ENCODE assay signal across 28 cellular contexts in the genomic region with DNA sequence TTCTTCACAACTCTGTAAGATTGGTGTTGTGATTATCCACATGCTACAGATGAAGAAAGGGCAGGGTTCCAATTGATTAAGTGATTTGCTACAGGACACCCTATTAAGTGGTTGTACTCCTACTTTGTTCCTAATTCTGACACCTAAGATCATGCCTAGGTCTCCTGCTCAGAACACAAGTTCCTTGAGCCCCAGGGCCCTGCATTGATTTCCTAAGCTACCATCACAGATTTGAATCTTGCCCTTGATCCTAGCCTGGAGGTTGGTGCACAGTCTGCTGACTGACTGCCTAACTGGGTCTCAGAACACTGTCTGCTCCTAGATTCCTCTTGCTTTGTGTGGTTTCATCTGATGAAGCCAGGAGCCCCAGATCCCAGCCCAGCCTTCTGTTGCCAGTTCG.
"Had no signal": no experiment of that assay in that cellular context is flagged by ENCODE, and none has a peak within 500 bp of the region (broad histone marks: within the 10 kb centered on the region; RNA-seq: fewer than 3 reads in every experiment).

No MANE protein-coding gene starts in this region.

- H3K9ac ChIP-seq: neural progenitor cell, parathyroid adenoma had no signal

- H3K4me3 Mint-ChIP-seq: endodermal cell; mesothelial cell of epicardium; naive B cell; natural killer cell treated with Interleukin-12 subunit alpha and Interleukin-12 subunit beta and Interleukin-15 and Interleukin-18, amount 100 ng/mL, for 72 hours; neural progenitor cell; stimulated activated naive B cell treated with anti-CD40 and anti-IgM and Interleukin-4, amounts not matched to agents 10 μg/mL and 1 μg/mL and 100 μg/mL, for 72 hours; type B pancreatic cell had no signal

- H3K9me3 ChIP-seq: mucosa of descending colon, right lobe of liver, thyroid gland had no signal

- H3K27me3 Mint-ChIP-seq: natural killer cell treated with Interleukin-12 subunit alpha and Interleukin-12 subunit beta and Interleukin-15 and Interleukin-18, amount 100 ng/mL, for 72 hours; stimulated activated naive B cell treated with anti-CD40 and anti-IgM and Interleukin-4, amounts not matched to agents 10 μg/mL and 1 μg/mL and 100 μg/mL, for 72 hours; type B pancreatic cell had no signal

- FAIRE-seq: endothelial cell of umbilical vein, small intestine, urothelium cell line had no signal

- H3K4me1 Mint-ChIP-seq: endodermal cell, neural progenitor cell had no signal

- ATAC-seq: gastroesophageal sphincter; heart left ventricle; left cardiac atrium; left lung; mucosa of descending colon; natural killer cell treated with Interleukin-12 subunit alpha and Interleukin-12 subunit beta and Interleukin-15 and Interleukin-18, amount 100 ng/mL, for 72 hours; right lobe of liver; stimulated activated naive B cell treated with anti-CD40 and anti-IgM and Interleukin-4, amounts not matched to agents 10 μg/mL and 1 μg/mL and 100 μg/mL, for 72 hours had no signal

- H3K36me3 Mint-ChIP-seq: mesothelial cell of epicardium, naive B cell, neural progenitor cell, type B pancreatic cell had no signal

- H3K36me3 ChIP-seq: gastroesophageal sphincter, heart left ventricle, left lung, right lobe of liver, stomach, thyroid gland had no signal

- H3K4me3 ChIP-seq: gastroesophageal sphincter, heart left ventricle, hepatocyte, left lung, mucosa of descending colon, neural progenitor cell, right lobe of liver, stomach, thyroid gland had no signal

- H3K27me3 ChIP-seq: gastroesophageal sphincter, heart left ventricle, hepatocyte, left lung, neural progenitor cell, right lobe of liver, stomach, thyroid gland had no signal

- H3K79me2 ChIP-seq: hepatocyte, parathyroid adenoma had no signal

- H3K27ac Mint-ChIP-seq: endodermal cell; mesothelial cell of epicardium; naive B cell; neural progenitor cell; progenitor cell of endocrine pancreas; stimulated activated naive B cell treated with anti-CD40 and anti-IgM and Interleukin-4, amounts not matched to agents 10 μg/mL and 1 μg/mL and 100 μg/mL, for 72 hours; type B pancreatic cell had no signal

- H3K4me2 ChIP-seq: hepatocyte, neural progenitor cell had no signal

- H3K4me1 ChIP-seq: gastroesophageal sphincter, neural progenitor cell, parathyroid adenoma, right lobe of liver, stomach, thyroid gland had no signal

- H3K9me3 Mint-ChIP-seq: type B pancreatic cell had no signal

- DNase-seq: cerebellar nuclear complex; cortex of kidney; effector CD8-positive, alpha-beta T cell; endodermal cell; foreskin fibroblast; heart left ventricle; left cardiac atrium; left lung; mesenchymal stem cell; mucosa of descending colon; naive B cell; right lobe of liver; small intestine; stimulated activated CD4-positive, alpha-beta T cell treated with anti-CD3 and anti-CD28 coated beads, Interleukin-15, amount 100 ng/mL, for 24 hours; stimulated activated CD4-positive, alpha-beta T cell treated with anti-CD3 and anti-CD28 coated beads, Interleukin-2, amount 100 ng/mL, for 48 hours; stimulated activated naive B cell treated with anti-CD40 and anti-IgM and Interleukin-4, amounts not matched to agents 10 μg/mL and 1 μg/mL and 100 μg/mL, for 72 hours; stomach; thyroid gland had no signal

- H3K27ac ChIP-seq: gastroesophageal sphincter, heart left ventricle, hepatocyte, left lung, neural progenitor cell, parathyroid adenoma, right lobe of liver, stomach, thyroid gland had no signal

- H2AFZ ChIP-seq: hepatocyte, neural progenitor cell, parathyroid adenoma had no signal
